Comparison of ENCODE assay signal across 8 cellular contexts in the genomic region with DNA sequence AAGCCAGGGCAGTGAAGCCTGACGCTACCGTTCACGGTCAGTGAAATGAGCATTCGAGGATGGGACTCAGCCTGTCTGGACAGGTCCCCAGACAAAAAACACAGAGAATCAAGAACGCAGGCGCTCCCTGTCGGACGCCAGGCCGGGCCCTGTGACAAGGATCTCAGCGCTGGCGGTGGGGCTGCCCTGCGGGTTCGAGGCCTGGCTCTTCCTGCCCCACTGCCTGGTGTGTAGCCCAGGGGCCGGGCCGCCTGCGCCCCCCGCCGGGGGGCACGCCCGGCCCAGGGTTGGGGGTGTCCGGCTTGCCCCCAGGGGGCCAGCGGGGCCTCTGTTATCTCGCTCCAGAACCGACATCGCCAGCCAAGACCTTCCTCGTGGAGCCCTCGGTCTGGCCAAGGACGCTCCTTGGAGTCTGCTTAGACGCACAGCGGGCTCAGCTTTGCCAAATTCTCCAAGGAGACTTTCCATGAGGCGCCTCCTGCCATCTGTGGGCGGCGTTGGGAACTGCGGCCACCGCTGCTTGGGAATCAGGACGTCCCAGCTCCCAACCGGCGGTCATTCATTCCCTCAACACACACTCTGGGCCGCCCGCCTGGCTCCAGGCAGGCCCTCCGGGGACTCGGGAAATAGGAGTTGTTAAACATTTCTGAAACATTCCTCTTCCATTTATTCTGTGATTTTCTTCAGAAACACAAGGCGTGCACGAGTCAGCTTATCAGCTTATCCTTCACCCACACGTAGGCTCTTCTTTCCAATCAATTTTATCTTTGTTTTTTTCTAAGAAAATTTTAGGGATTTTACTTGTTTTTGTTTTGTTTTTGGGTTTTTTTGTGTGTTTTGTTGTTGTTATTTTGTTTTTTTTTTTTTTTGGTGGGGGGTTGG. TPM values are rescaled to one million over a fixed set of nuclear protein-coding genes. Genes with fewer than 3 reads are reported as not detected.
A peak's percentile ranks its signal among the peaks of the same experiment; 100 is the strongest.
DNase-seq lines count a peak whose midpoint lies in the region; ATAC-seq and TF ChIP-seq lines count a peak whose summit lies in the region.

No MANE protein-coding gene starts in this region.

- in situ Hi-C loops in KBM-7 (cut with MboI; ENCODE audit: low pct_unique_long_range_greater_than_20kb, low sequenced_read_pairs) = no loop called here

- peaks cover 0 to 11% of the 10 kb centered on the region in 2 donors for H3K4me1 Mint-ChIP-seq in immature natural killer cell
- peaks cover 15% of the 10 kb centered on the region for H3K4me1 Mint-ChIP-seq in stimulated activated effector memory CD8-positive, alpha-beta T cell treated with anti-CD3 and anti-CD28 coated beads, Interleukin-12 subunit alpha, Interleukin-12 subunit beta, amount 100 ng/mL, for 72 hours

- H3K79me1 ChIP-seq in neuronal stem cell (ENCODE audit: low read depth, low read length) = no peaks in the 10 kb centered on the region

- H3K9me3 Mint-ChIP-seq in immature natural killer cell = no peaks in the 10 kb centered on the region
- H3K9me3 Mint-ChIP-seq in stimulated activated effector memory CD8-positive, alpha-beta T cell treated with anti-CD3 and anti-CD28 coated beads, Interleukin-12 subunit alpha, Interleukin-12 subunit beta, amount 100 ng/mL, for 72 hours = no peaks in the 10 kb centered on the region

- no peak overlapping the region for H2BK15ac ChIP-seq in neuronal stem cell (ENCODE audit: low read length)

- peak; percentile 95 for TF ChIP-seq CTCF in fibroblast of villous mesenchyme (IDR thresholded peaks at IDR 0.05; ENCODE audit: insufficient read depth, low read depth, low read length)

- H3K23ac ChIP-seq in neuronal stem cell (ENCODE audit: low read depth, low read length, poor library complexity) = no peak overlapping the region

- H3K27ac Mint-ChIP-seq in immature natural killer cell = no peak overlapping the region
- no peak overlapping the region for H3K27ac Mint-ChIP-seq in stimulated activated effector memory CD8-positive, alpha-beta T cell treated with anti-CD3 and anti-CD28 coated beads, Interleukin-12 subunit alpha, Interleukin-12 subunit beta, amount 100 ng/mL, for 72 hours

- H2BK5ac ChIP-seq in neuronal stem cell (ENCODE audit: low read length) = no peak overlapping the region

- peaks cover 0 to 26% (median 2%) of the 10 kb centered on the region in 3 experiments for H3K27me3 ChIP-seq in neuronal stem cell (ENCODE audit: control insufficient read depth in 3 of 3, insufficient read depth in 3 of 3, low read depth in 1 of 3, low read length in 3 of 3)

- H3K4me3 ChIP-seq in fibroblast of villous mesenchyme (ENCODE audit: low read depth, low read length) (no peak overlapping the region), neuronal stem cell (ENCODE audit: low read length in 2 of 2) (no peak overlapping the region)

- peak overlapping the region; percentile 70 for H2AFZ ChIP-seq in neuronal stem cell (ENCODE audit: low read length)

- WGBS in neuronal stem cell (ENCODE audit: extremely low coverage in 2 of 2, insufficient read length in 2 of 2, insufficient replicate concordance in 1 of 2), 2 donors = no CpG with 5 or more reads among the region's 45 CpGs

- peaks cover 6 to 47% (median 14%) of the 10 kb centered on the region in 3 donors for H3K27me3 Mint-ChIP-seq in immature natural killer cell (ENCODE audit: low read depth in 3 of 3)

- H3K9ac ChIP-seq in neuronal stem cell (ENCODE audit: low read depth, low read length, poor library complexity) = no peak overlapping the region

- H3K36me3 ChIP-seq in neuronal stem cell (replicated peaks in 1 of 2; ENCODE audit: control insufficient read depth in 2 of 2, insufficient read depth in 2 of 2, low read length in 2 of 2) = no peaks in the 10 kb centered on the region

- DNase-seq in SHP77 (lab: John Stamatoyannopoulos, UW) (peak; percentile 44 to 63), SHP77 treated with DMSO at 0.1 percent for 48 hours (lab: John Stamatoyannopoulos, UW) (no peak), KBM-7 (peak; percentile 62), fibroblast of villous mesenchyme (ENCODE audit: low read depth) (peak; percentile 82), neuronal stem cell (ENCODE audit: low spot score) (peak; percentile 82), immature natural killer cell (no peak)
- DNase-seq in stimulated activated effector memory CD8-positive, alpha-beta T cell treated with anti-CD3 and anti-CD28 coated beads, Interleukin-12 subunit alpha, Interleukin-12 subunit beta, amount 100 ng/mL, for 72 hours (ENCODE audit: low spot score in 2 of 2) = no peak

- H3K27ac ChIP-seq in neuronal stem cell (replicated peaks; ENCODE audit: low read length) = no peak overlapping the region

- H3K4me1 ChIP-seq in neuronal stem cell (ENCODE audit: control insufficient read depth in 2 of 2, insufficient read depth in 1 of 2, low read depth in 1 of 2, low read length in 2 of 2) = peaks cover 0 to 5% of the 10 kb centered on the region in 2 donors

- no peak overlapping the region for H3K14ac ChIP-seq in neuronal stem cell (ENCODE audit: low read length)

- no peak overlapping the region for H3K4me3 Mint-ChIP-seq in immature natural killer cell
- no peak overlapping the region for H3K4me3 Mint-ChIP-seq in stimulated activated effector memory CD8-positive, alpha-beta T cell treated with anti-CD3 and anti-CD28 coated beads, Interleukin-12 subunit alpha, Interleukin-12 subunit beta, amount 100 ng/mL, for 72 hours

- H3K4ac ChIP-seq in neuronal stem cell (ENCODE audit: low read length) = no peak overlapping the region

- ATAC-seq in SK-N-SH treated with all-trans-retinoic acid at 6 μM for 48 hours = peak; percentile 95
- ATAC-seq in stimulated activated effector memory CD8-positive, alpha-beta T cell treated with anti-CD3 and anti-CD28 coated beads, Interleukin-12 subunit alpha, Interleukin-12 subunit beta, amount 100 ng/mL, for 72 hours = no peak

- no peaks in the 10 kb centered on the region for H3K36me3 Mint-ChIP-seq in immature natural killer cell
- H3K36me3 Mint-ChIP-seq in stimulated activated effector memory CD8-positive, alpha-beta T cell treated with anti-CD3 and anti-CD28 coated beads, Interleukin-12 subunit alpha, Interleukin-12 subunit beta, amount 100 ng/mL, for 72 hours = no peaks in the 10 kb centered on the region

- H2AK5ac ChIP-seq in neuronal stem cell (ENCODE audit: low read depth, low read length) = no peak overlapping the region

- H2BK12ac ChIP-seq in neuronal stem cell (ENCODE audit: low read length) = no peak overlapping the region

- H3K4me2 ChIP-seq in neuronal stem cell (ENCODE audit: insufficient read depth, low read length, poor library complexity, severe bottlenecking) = peak overlapping the region; percentile 40

- no peaks in the 10 kb centered on the region for H3K9me3 ChIP-seq in neuronal stem cell (replicated peaks in 1 of 2; ENCODE audit: control insufficient read depth in 2 of 2, insufficient read depth in 1 of 2, low read depth in 1 of 2, low read length in 2 of 2)

- H4K8ac ChIP-seq in neuronal stem cell (ENCODE audit: low read depth, low read length) = no peak overlapping the region

- no peak overlapping the region for H2BK120ac ChIP-seq in neuronal stem cell (ENCODE audit: low read depth, low read length)

- H4K91ac ChIP-seq in neuronal stem cell (ENCODE audit: low read depth, low read length, poor library complexity) = no peak overlapping the region

- H3K18ac ChIP-seq in neuronal stem cell (ENCODE audit: low read length) = peak overlapping the region; percentile 2

TF ChIP-seq in SK-N-SH treated with all-trans-retinoic acid at 6 μM for 48 hours, 23 proteins besides CTCF, POLR2A, EP300 and RAD21 (continues in another document):
- TF ChIP-seq, protein P1, sequence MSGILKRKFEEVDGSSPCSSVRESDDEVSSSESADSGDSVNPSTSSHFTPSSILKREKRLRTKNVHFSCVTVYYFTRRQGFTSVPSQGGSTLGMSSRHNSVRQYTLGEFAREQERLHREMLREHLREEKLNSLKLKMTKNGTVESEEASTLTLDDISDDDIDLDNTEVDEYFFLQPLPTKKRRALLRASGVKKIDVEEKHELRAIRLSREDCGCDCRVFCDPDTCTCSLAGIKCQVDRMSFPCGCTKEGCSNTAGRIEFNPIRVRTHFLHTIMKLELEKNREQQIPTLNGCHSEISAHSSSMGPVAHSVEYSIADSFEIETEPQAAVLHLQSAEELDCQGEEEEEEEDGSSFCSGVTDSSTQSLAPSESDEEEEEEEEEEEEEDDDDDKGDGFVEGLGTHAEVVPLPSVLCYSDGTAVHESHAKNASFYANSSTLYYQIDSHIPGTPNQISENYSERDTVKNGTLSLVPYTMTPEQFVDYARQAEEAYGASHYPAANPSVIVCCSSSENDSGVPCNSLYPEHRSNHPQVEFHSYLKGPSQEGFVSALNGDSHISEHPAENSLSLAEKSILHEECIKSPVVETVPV (CRISPR knock-in tag; IDR thresholded peaks at IDR 0.05) = no peak
- TF ChIP-seq TSHZ2 (CRISPR knock-in tag; IDR thresholded peaks at IDR 0.05) (no peak), TCF4 (CRISPR knock-in tag; IDR thresholded peaks at IDR 0.05; ENCODE audit: borderline replicate concordance) (no peak)

RNA-seq across cellular contexts. Expression of gene RIPK4, which starts 11.3 kb away (rescaled TPM):
- not detected in 2 replicates for total RNA-seq in fibroblast of villous mesenchyme
- 0.47 TPM for polyA plus RNA-seq in neuronal stem cell (2013, experiment 1 of 2)
- polyA plus RNA-seq in neuronal stem cell (2013, experiment 2 of 2) = 0.46 TPM
- polyA plus RNA-seq in immature natural killer cell = not detected

Comparison
In these comparisons a context has a peak if more than half of its experiments do, and no peak if none do; other contexts are left out.
1. DNase-seq: peak in SHP77 (2 of 2), KBM-7 (single experiment), fibroblast of villous mesenchyme (single experiment) and neuronal stem cell (single experiment); none in SHP77 treated with DMSO at 0.1 percent for 48 hours (single experiment), immature natural killer cell (0 of 3) and stimulated activated effector memory CD8-positive, alpha-beta T cell treated with anti-CD3 and anti-CD28 coated beads, Interleukin-12 subunit alpha, Interleukin-12 subunit beta, amount 100 ng/mL, for 72 hours (0 of 2).